ENCODE assay signal across 31 cellular contexts in the genomic region with DNA sequence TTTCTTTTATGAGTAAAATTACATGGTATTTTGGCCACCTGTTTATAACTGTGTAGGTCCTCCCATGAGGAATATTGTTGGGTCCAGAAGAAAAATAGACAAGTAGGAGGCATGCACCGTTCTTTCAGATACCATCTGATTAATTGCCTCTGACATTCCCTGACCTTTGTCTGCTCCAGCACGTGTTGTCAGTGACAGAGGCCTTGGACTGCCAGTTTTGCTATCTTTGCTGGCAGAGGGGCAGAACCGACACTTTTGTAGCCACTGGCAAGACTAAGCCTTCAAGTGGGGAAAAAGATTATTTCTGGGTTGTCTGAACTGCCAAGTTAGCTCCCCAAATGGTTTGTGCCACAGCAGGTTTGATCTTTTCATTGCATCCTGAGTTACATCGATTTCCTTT.
DNase-seq lines count a peak whose midpoint lies in the region; ATAC-seq, FAIRE-seq and TF ChIP-seq lines count a peak whose summit lies in the region.
"Had no signal": no experiment of that assay in that cellular context is flagged by ENCODE, and none has a peak within 500 bp of the region (broad histone marks: within the 10 kb centered on the region; RNA-seq: fewer than 3 reads in every experiment).

No MANE protein-coding gene starts in this region.

- no peaks in the 10 kb centered on the region for H3K79me2 ChIP-seq in HepG2 (ENCODE audit: insufficient read depth, low read length)
- H3K79me2 ChIP-seq: hepatocyte had no signal

- peak; percentile 10 for DNase-seq in COR-L47 (lab: John Stamatoyannopoulos, UW)
- peak; percentile 58 for DNase-seq in OCI-M1 (lab: John Stamatoyannopoulos, UW)
- peak; percentile 46 for DNase-seq in endodermal cell
- no peak for DNase-seq in HepG2 (ENCODE audit: low spot score)
- DNase-seq in mucosa of descending colon: no peak
- no peak for DNase-seq in activated T-helper 2 cell treated with anti-CD3 and anti-CD28 coated beads, Interferon-gamma antibody, Interleukin-2, Interleukin-4, amounts not matched to agents 10 μg/mL and 5 μg/mL and 100 μg/mL, durations not matched to agents 14 hours and 24 hours and 36 hours (ENCODE audit: low spot score)
- no peak for DNase-seq in stomach
- DNase-seq: activated CD8-positive, alpha-beta T cell treated with anti-CD3 and anti-CD28 coated beads, Interleukin-2, amount 10 ng/mL, durations not matched to agents 7 days and 5 days; anterior cingulate cortex; DMS79; effector memory CD4-positive, alpha-beta T cell; foreskin fibroblast; GDM1; KG1; left colon; MG63; naive thymus-derived CD8-positive, alpha-beta T cell; NK-92 treated with Interleukin-12 subunit alpha and Interleukin-12 subunit beta, amount 100 ng/mL, for 24 hours; SIG-M5; stimulated activated CD4-positive, alpha-beta T cell treated with anti-CD3 and anti-CD28 coated beads, Interleukin-12 subunit alpha, Interleukin-12 subunit beta, amount 100 ng/mL, for 4 hours; stimulated activated CD4-positive, alpha-beta T cell treated with anti-CD3 and anti-CD28 coated beads, Interleukin-4, amount 100 ng/mL, for 1 hour; T-helper 1 cell; upper lobe of right lung had no signal

- TF ChIP-seq EP300 in HepG2 (IDR thresholded peaks at IDR 0.05; ENCODE audit: low read depth in 2 of 2, low read length in 2 of 2) (no peak), HepG2 (CRISPR knock-in tag; IDR thresholded peaks at IDR 0.05; ENCODE audit: borderline replicate concordance) (no peak), stomach (IDR thresholded peaks at IDR 0.05) (no peak)

- H3K27me3 Mint-ChIP-seq in endodermal cell (ENCODE audit: insufficient read depth): no peaks in the 10 kb centered on the region
- no peaks in the 10 kb centered on the region for H3K27me3 Mint-ChIP-seq in activated T-helper 2 cell treated with anti-CD3 and anti-CD28 coated beads, Interferon-gamma antibody, Interleukin-2, Interleukin-4, amounts not matched to agents 10 μg/mL and 5 μg/mL and 100 μg/mL, durations not matched to agents 14 hours and 24 hours and 36 hours (ENCODE audit: low read depth)
- H3K27me3 Mint-ChIP-seq: B cell; naive thymus-derived CD8-positive, alpha-beta T cell had no signal

- TF ChIP-seq CTCF in endodermal cell (conservative IDR thresholded peaks at IDR 0.05) (no peak), HepG2 (CRISPR knock-in tag; IDR thresholded peaks at IDR 0.05) (no peak), mucosa of descending colon (IDR thresholded peaks at IDR 0.05) (no peak), stomach (IDR thresholded peaks at IDR 0.05) (no peak)

- POLR2A ChIA-PET in HepG2 (lab: Yijun Ruan, JAX): no interaction called here

- peaks cover 8% of the 10 kb centered on the region for H3K4me1 Mint-ChIP-seq in endodermal cell
- peaks cover 4% of the 10 kb centered on the region for H3K4me1 Mint-ChIP-seq in activated T-helper 2 cell treated with anti-CD3 and anti-CD28 coated beads, Interferon-gamma antibody, Interleukin-2, Interleukin-4, amounts not matched to agents 10 μg/mL and 5 μg/mL and 100 μg/mL, durations not matched to agents 14 hours and 24 hours and 36 hours (ENCODE audit: low read depth)
- H3K4me1 Mint-ChIP-seq: B cell had no signal

- no TSS peak for BruUV-seq in HepG2 (replicated peaks; lab: Mats Ljungman, UMichigan)

- no peaks in the 10 kb centered on the region; the same call in 1 of the 2 replicates for H4K20me1 ChIP-seq in HepG2 (ENCODE audit: insufficient read depth, low read length)

- no peak overlapping the region for H3K4me3 Mint-ChIP-seq in endodermal cell
- H3K4me3 Mint-ChIP-seq in activated T-helper 2 cell treated with anti-CD3 and anti-CD28 coated beads, Interferon-gamma antibody, Interleukin-2, Interleukin-4, amounts not matched to agents 10 μg/mL and 5 μg/mL and 100 μg/mL, durations not matched to agents 14 hours and 24 hours and 36 hours (ENCODE audit: low read depth): no peak overlapping the region
- H3K4me3 Mint-ChIP-seq: activated CD8-positive, alpha-beta T cell treated with anti-CD3 and anti-CD28 coated beads, Interleukin-2, amount 10 ng/mL, durations not matched to agents 7 days and 5 days; B cell; mesothelial cell of epicardium; naive thymus-derived CD8-positive, alpha-beta T cell had no signal

- no peak for FAIRE-seq in HepG2 (lab: Jason Lieb, UNC)
- FAIRE-seq: bronchial epithelial cell, TTC549 had no signal

- 44 to 71% methylated on average over 4 of the region's 4 CpGs for WGBS in endodermal cell (ENCODE audit: insufficient coverage in 1 of 2, insufficient read length in 1 of 2), 2 experiments
- 52% methylated on average over 4 of the region's 4 CpGs for WGBS in HepG2 (ENCODE audit: low lambda C conversion rate)
- WGBS in stomach, 5 donors: 58 to 77% (median 71%) methylated on average over 4 of the region's 4 CpGs

- H3K27ac Mint-ChIP-seq in endodermal cell: no peak overlapping the region
- H3K27ac Mint-ChIP-seq in activated T-helper 2 cell treated with anti-CD3 and anti-CD28 coated beads, Interferon-gamma antibody, Interleukin-2, Interleukin-4, amounts not matched to agents 10 μg/mL and 5 μg/mL and 100 μg/mL, durations not matched to agents 14 hours and 24 hours and 36 hours: no peak overlapping the region
- H3K27ac Mint-ChIP-seq: activated CD8-positive, alpha-beta T cell treated with anti-CD3 and anti-CD28 coated beads, Interleukin-2, amount 10 ng/mL, durations not matched to agents 7 days and 5 days; activated naive CD4-positive, alpha-beta T cell treated with anti-CD3 and anti-CD28 coated beads, Interleukin-2, amount 50 U/mL, for 72 hours; B cell; mesothelial cell of epicardium; naive thymus-derived CD8-positive, alpha-beta T cell had no signal

- H3K9me3 ChIP-seq in endodermal cell (ENCODE audit: control insufficient read depth, low read length) (no peaks in the 10 kb centered on the region), HepG2 (ENCODE audit: low read length) (no peaks in the 10 kb centered on the region), mucosa of descending colon (peaks cover 3% of the 10 kb centered on the region), stomach (no peaks in the 10 kb centered on the region)
- H3K9me3 ChIP-seq: MG63, upper lobe of right lung had no signal

- CTCF ChIA-PET in HepG2 (lab: Yijun Ruan, JAX; ENCODE audit: low intra/inter-chr PET ratio, low total read pairs): no interaction called here

- H2AFZ ChIP-seq in HepG2 (ENCODE audit: low read length): no peak overlapping the region
- H2AFZ ChIP-seq: hepatocyte had no signal

- ATAC-seq in HepG2: no peak
- no peak for ATAC-seq in GM19467 (IDR thresholded peaks at IDR 0.05; ENCODE audit: unreplicated experiment)
- no peak for ATAC-seq in mucosa of descending colon
- ATAC-seq: activated CD8-positive, alpha-beta T cell treated with anti-CD3 and anti-CD28 coated beads, Interleukin-2, amount 10 ng/mL, durations not matched to agents 7 days and 5 days; activated naive CD4-positive, alpha-beta T cell treated with anti-CD3 and anti-CD28 coated beads, Interleukin-2, amount 50 U/mL, for 72 hours; left colon; naive thymus-derived CD8-positive, alpha-beta T cell; upper lobe of right lung had no signal

- TF ChIP-seq RAD21 in HepG2 (CRISPR knock-in tag; IDR thresholded peaks at IDR 0.05): no peak

- H3K27me3 ChIP-seq in endodermal cell (ENCODE audit: control insufficient read depth, insufficient read depth, low read length, poor library complexity, severe bottlenecking) (no peaks in the 10 kb centered on the region), HepG2 (ENCODE audit: control insufficient read depth in 1 of 2, insufficient read depth in 2 of 2, low read length in 2 of 2) (no peaks in the 10 kb centered on the region), stomach (no peaks in the 10 kb centered on the region)
- H3K27me3 ChIP-seq: hepatocyte, MG63, upper lobe of right lung had no signal

- intact Hi-C loops in HepG2 (cut with micrococcal nuclease; ENCODE audit: unreplicated experiment) (no loop called here), mucosa of descending colon (cut with DNase I, micrococcal nuclease) (no loop called here), stomach (cut with DNase I; ENCODE audit: low total_unique reads) (no loop called here)
- intact Hi-C loops in activated T-helper 2 cell treated with anti-CD3 and anti-CD28 coated beads, Interferon-gamma antibody, Interleukin-2, Interleukin-4, amounts not matched to agents 10 μg/mL and 5 μg/mL and 100 μg/mL, durations not matched to agents 14 hours and 24 hours and 36 hours (cut with micrococcal nuclease): no loop called here

- H3K4me3 ChIP-seq in endodermal cell (ENCODE audit: low read length) (no peak overlapping the region), HepG2 (replicated peaks in 1 of 3; ENCODE audit: insufficient read depth in 1 of 3, low read depth in 2 of 3, low read length in 3 of 3) (no peak overlapping the region), mucosa of descending colon (no peak overlapping the region), stomach (no peak overlapping the region)
- H3K4me3 ChIP-seq: coronary artery, hepatocyte, MG63, upper lobe of right lung had no signal

- H3K9ac ChIP-seq in endodermal cell (ENCODE audit: extremely low read depth, low read length, poor library complexity, severe bottlenecking) (no peak overlapping the region), HepG2 (ENCODE audit: insufficient read depth, low read depth, low read length) (no peak overlapping the region)

- H3K36me3 ChIP-seq in endodermal cell (ENCODE audit: control insufficient read depth, insufficient read depth, low read length) (no peaks in the 10 kb centered on the region), HepG2 (replicated peaks in 1 of 2; ENCODE audit: control insufficient read depth in 1 of 2, insufficient read depth in 2 of 2, low read length in 2 of 2) (no peaks in the 10 kb centered on the region), mucosa of descending colon (ENCODE audit: low read depth) (no peaks in the 10 kb centered on the region), stomach (no peaks in the 10 kb centered on the region)
- H3K36me3 ChIP-seq: MG63, upper lobe of right lung had no signal

- no peak for TF ChIP-seq POLR2A in HepG2 (IDR thresholded peaks at IDR 0.05; ENCODE audit: insufficient read depth in 1 of 2, low read depth in 2 of 2, low read length in 2 of 2)
- TF ChIP-seq POLR2A in stomach (IDR thresholded peaks at IDR 0.05): no peak

- no peak overlapping the region for H3K4me2 ChIP-seq in HepG2 (ENCODE audit: low read depth, low read length)
- H3K4me2 ChIP-seq: hepatocyte had no signal

- H3K4me1 ChIP-seq in endodermal cell (ENCODE audit: control insufficient read depth, insufficient read depth, low read length) (peaks cover 3% of the 10 kb centered on the region), HepG2 (ENCODE audit: insufficient read depth, low read length) (no peaks in the 10 kb centered on the region), mucosa of descending colon (ENCODE audit: low read depth) (no peaks in the 10 kb centered on the region), stomach (no peaks in the 10 kb centered on the region)
- H3K4me1 ChIP-seq: upper lobe of right lung had no signal

- in situ Hi-C loops in HepG2 (cut with HindIII; ENCODE audit: extremely low pct_ligation_motif_present, low pct_unique_long_range_greater_than_20kb): no loop called here

- no peak overlapping the region for H3K27ac ChIP-seq in endodermal cell (ENCODE audit: low read depth, low read length)
- H3K27ac ChIP-seq in HepG2 (ENCODE audit: extremely low read length, insufficient read depth, low read length): no peak overlapping the region
- no peak overlapping the region for H3K27ac ChIP-seq in stomach
- H3K27ac ChIP-seq: coronary artery, hepatocyte, upper lobe of right lung had no signal

- peaks cover 4% of the 10 kb centered on the region for H3K36me3 Mint-ChIP-seq in endodermal cell (ENCODE audit: low read depth)
- no peaks in the 10 kb centered on the region for H3K36me3 Mint-ChIP-seq in activated T-helper 2 cell treated with anti-CD3 and anti-CD28 coated beads, Interferon-gamma antibody, Interleukin-2, Interleukin-4, amounts not matched to agents 10 μg/mL and 5 μg/mL and 100 μg/mL, durations not matched to agents 14 hours and 24 hours and 36 hours (ENCODE audit: low read depth)
- H3K36me3 Mint-ChIP-seq: activated naive CD4-positive, alpha-beta T cell treated with anti-CD3 and anti-CD28 coated beads, Interleukin-2, amount 50 U/mL, for 72 hours had no signal

- H3K9me3 Mint-ChIP-seq in endodermal cell: peaks cover 6% of the 10 kb centered on the region
- H3K9me3 Mint-ChIP-seq in activated T-helper 2 cell treated with anti-CD3 and anti-CD28 coated beads, Interferon-gamma antibody, Interleukin-2, Interleukin-4, amounts not matched to agents 10 μg/mL and 5 μg/mL and 100 μg/mL, durations not matched to agents 14 hours and 24 hours and 36 hours: peaks cover under 1% of the 10 kb centered on the region
- H3K9me3 Mint-ChIP-seq: activated naive CD4-positive, alpha-beta T cell treated with anti-CD3 and anti-CD28 coated beads, Interleukin-2, amount 50 U/mL, for 72 hours had no signal

Comparison
In these comparisons a context has a peak if more than half of its experiments do, and no peak if none do; other contexts are left out.
1. DNase-seq: peak in COR-L47 (single experiment), OCI-M1 (single experiment) and endodermal cell (single experiment); none in HepG2 (single experiment), mucosa of descending colon (0 of 3), activated T-helper 2 cell treated with anti-CD3 and anti-CD28 coated beads, Interferon-gamma antibody, Interleukin-2, Interleukin-4, amounts not matched to agents 10 μg/mL and 5 μg/mL and 100 μg/mL, durations not matched to agents 14 hours and 24 hours and 36 hours (single experiment) and stomach (single experiment).